Comparison of ENCODE assay signal across 8 cellular contexts in genomic region chr1:161225534-161226319, GRCh38. TPM values are rescaled to one million over a fixed set of nuclear protein-coding genes. Genes with fewer than 3 reads are reported as not detected.
DNase-seq lines count a peak whose midpoint lies in the region; ATAC-seq and TF ChIP-seq lines count a peak whose summit lies in the region.

TSS of gene TOMM40L (plus strand) at chr1:161226060. CDS start at chr1:161226490, 430 bp downstream.

- H3K9me3 Mint-ChIP-seq in CD4-positive, alpha-beta T cell = no peaks in the 10 kb centered on the region

- H3K36me3 Mint-ChIP-seq in CD4-positive, alpha-beta T cell (ENCODE audit: low read depth) = peaks cover 27% of the 10 kb centered on the region

- peak within 1 kb of the TSS; percentile 5 for H3K27ac ChIP-seq in CD4-positive, alpha-beta T cell (ENCODE audit: low read depth, low read length)
- H3K27ac ChIP-seq in dorsolateral prefrontal cortex = peak within 1 kb of the TSS; percentile 49 to 94 (median 85)
- peak within 1 kb of the TSS; percentile 86 to 87 for H3K27ac ChIP-seq in liver (ENCODE audit: low read depth in 1 of 2, low read length in 2 of 2)

- intact Hi-C loops in CD4-positive, alpha-beta T cell (cut with DNase I, micrococcal nuclease) = loop anchor here (1.0 to 10.0 kb wide), 5 partner anchors 15 to 519 kb away; partner anchors contain the start of genes DUSP12 (in 2 of the 2) and NDUFS2 (in 1 of the 2)
- intact Hi-C loops in dorsolateral prefrontal cortex (cut with DNase I) = loop anchor here (2.0 to 5.0 kb wide), 7 partner anchors 23 to 157 kb away; partner anchors contain the start of genes NDUFS2 (in 2 of the 2), SDHC (in 2 of the 2) and CFAP126 (in 1 of the 2)

- 2% methylated on average over 16 of the region's 16 CpGs for WGBS in liver

- no peaks in the 10 kb centered on the region for H3K9me3 ChIP-seq in CD4-positive, alpha-beta T cell (ENCODE audit: control insufficient read depth, low read length)
- H3K9me3 ChIP-seq in liver (ENCODE audit: control insufficient read depth in 4 of 4, low read length in 3 of 4) = no peaks in the 10 kb centered on the region

- H3K4me1 ChIP-seq in liver (ENCODE audit: control insufficient read depth in 4 of 4, insufficient read depth in 4 of 4, low read length in 3 of 4) = peaks cover 0 to 51% (median 26%) of the 10 kb centered on the region in 4 donors

- H3K4me3 ChIP-seq in dorsolateral prefrontal cortex (peak within 1 kb of the TSS; percentile 53 to 89 (median 75)), liver (ENCODE audit: low read depth in 1 of 3, low read length in 3 of 3) (peak within 1 kb of the TSS; percentile 59 to 72 (median 64))

- POLR2A ChIA-PET in CD4-positive, alpha-beta T cell (lab: Charles Lee) = interaction anchor here (0.6 to 3.5 kb wide), 34 partner anchors 10 to 501 kb away, joined by 3 to 95 read pairs (median 6); partner anchors contain the start of genes ARHGAP30, B4GALT3, DEDD and FCER1G

- peak within 1 kb of the TSS; percentile 98 for H3K4me3 Mint-ChIP-seq in CD4-positive, alpha-beta T cell

- H3K4me1 Mint-ChIP-seq in CD4-positive, alpha-beta T cell (ENCODE audit: low read depth) = peaks cover 39% of the 10 kb centered on the region

- TF ChIP-seq CTCF in CD4-positive, alpha-beta T cell (IDR thresholded peaks at IDR 0.05) = peak; percentile 59
- TF ChIP-seq CTCF in dorsolateral prefrontal cortex (IDR thresholded peaks at IDR 0.05 in 54 of 56, conservative IDR thresholded peaks at IDR 0.05 in 2 of 56; ENCODE audit: low read depth in 1 of 56, partially characterized antibody in 56 of 56) (peak; percentile 26 to 78 (median 63)), liver (IDR thresholded peaks at IDR 0.05; ENCODE audit: low read depth, low read length, missing input control) (peak; percentile 37)

- peaks cover 4 to 20% (median 12%) of the 10 kb centered on the region in 4 donors for H3K36me3 ChIP-seq in liver (ENCODE audit: control insufficient read depth in 4 of 4, insufficient read depth in 3 of 4, low read depth in 1 of 4, low read length in 3 of 4)

- no peaks in the 10 kb centered on the region for H3K27me3 ChIP-seq in CD4-positive, alpha-beta T cell (ENCODE audit: control insufficient read depth, insufficient read depth, low read length)
- no peaks in the 10 kb centered on the region for H3K27me3 ChIP-seq in dorsolateral prefrontal cortex
- H3K27me3 ChIP-seq in liver (ENCODE audit: control insufficient read depth in 4 of 4, insufficient read depth in 4 of 4, low read length in 3 of 4) = no peaks in the 10 kb centered on the region

- peak; percentile 95 for ATAC-seq in CD4-positive, alpha-beta T cell (ENCODE audit: poor library complexity)
- ATAC-seq in GM19395 (IDR thresholded peaks at IDR 0.05; ENCODE audit: unreplicated experiment) (peak; percentile 97), HG03565 (IDR thresholded peaks at IDR 0.05; ENCODE audit: unreplicated experiment) (peak; percentile 83)

- H3K9ac ChIP-seq in liver (ENCODE audit: low read depth in 1 of 2, low read length in 2 of 2) = peak within 1 kb of the TSS; percentile 24 to 26

- DNase-seq in CD4-positive, alpha-beta T cell = peak; percentile 74 to 92 (median 80)
- DNase-seq in NCI-H748 treated with DMSO at 0.1 percent for 48 hours (lab: John Stamatoyannopoulos, UW) (peak; percentile 74), dorsolateral prefrontal cortex (peak; percentile 70 to 97 (median 93))
- peak; percentile 79 to 83 for DNase-seq in activated CD4-positive, alpha-beta T cell treated with anti-CD3 and anti-CD28 coated beads, Interleukin-2, amount 50 U/mL, for 4 hours
- DNase-seq in stimulated activated CD4-positive, alpha-beta T cell treated with anti-CD3 and anti-CD28 coated beads, Interleukin-4, amount 100 ng/mL, for 24 hours = peak; percentile 91

- H3K27me3 Mint-ChIP-seq in CD4-positive, alpha-beta T cell = no peaks in the 10 kb centered on the region

- peak within 1 kb of the TSS; percentile 83 for H3K27ac Mint-ChIP-seq in CD4-positive, alpha-beta T cell

- CTCF ChIA-PET in CD4-positive, alpha-beta T cell (lab: Charles Lee) = interaction anchor here (0.6 to 3.3 kb wide), 29 partner anchors 10 to 180 kb away, joined by 3 to 43 read pairs (median 4); partner anchors contain the start of genes B4GALT3, CFAP126, NDUFS2 and NR1I3

- peak; percentile 76 to 80 for TF ChIP-seq RAD21 in liver (IDR thresholded peaks at IDR 0.05)

TF ChIP-seq in liver, 16 proteins besides CTCF, POLR2A, EP300 and RAD21:
- peak; percentile 100 for TF ChIP-seq YY1 (IDR thresholded peaks at IDR 0.05)
- peak in 1 of 2 donors; percentile 67 for TF ChIP-seq JUND (IDR thresholded peaks at IDR 0.05)
- TF ChIP-seq FOXA1 (IDR thresholded peaks at IDR 0.05) = peak; percentile 61
- peak in 1 of 2 donors; percentile 26 for TF ChIP-seq GABPA (IDR thresholded peaks at IDR 0.05 in 1 of 2, conservative IDR thresholded peaks at IDR 0.05 in 1 of 2)
- TF ChIP-seq FOXA2 (IDR thresholded peaks at IDR 0.05) = no peak
- peak; percentile 58 for TF ChIP-seq TAF1 (conservative IDR thresholded peaks at IDR 0.05)
- TF ChIP-seq SP1 (IDR thresholded peaks at IDR 0.05) = peak; percentile 85
- peak; percentile 30 for TF ChIP-seq NR2F2 (IDR thresholded peaks at IDR 0.05)
- TF ChIP-seq RXRA (IDR thresholded peaks at IDR 0.05) = peak; percentile 52 to 69
- TF ChIP-seq HNF4A (conservative IDR thresholded peaks at IDR 0.05) = peak; percentile 52
- peak; percentile 89 for TF ChIP-seq REST (IDR thresholded peaks at IDR 0.05)
- peak; percentile 21 for TF ChIP-seq HNF4G (IDR thresholded peaks at IDR 0.05)
- TF ChIP-seq, protein P1, sequence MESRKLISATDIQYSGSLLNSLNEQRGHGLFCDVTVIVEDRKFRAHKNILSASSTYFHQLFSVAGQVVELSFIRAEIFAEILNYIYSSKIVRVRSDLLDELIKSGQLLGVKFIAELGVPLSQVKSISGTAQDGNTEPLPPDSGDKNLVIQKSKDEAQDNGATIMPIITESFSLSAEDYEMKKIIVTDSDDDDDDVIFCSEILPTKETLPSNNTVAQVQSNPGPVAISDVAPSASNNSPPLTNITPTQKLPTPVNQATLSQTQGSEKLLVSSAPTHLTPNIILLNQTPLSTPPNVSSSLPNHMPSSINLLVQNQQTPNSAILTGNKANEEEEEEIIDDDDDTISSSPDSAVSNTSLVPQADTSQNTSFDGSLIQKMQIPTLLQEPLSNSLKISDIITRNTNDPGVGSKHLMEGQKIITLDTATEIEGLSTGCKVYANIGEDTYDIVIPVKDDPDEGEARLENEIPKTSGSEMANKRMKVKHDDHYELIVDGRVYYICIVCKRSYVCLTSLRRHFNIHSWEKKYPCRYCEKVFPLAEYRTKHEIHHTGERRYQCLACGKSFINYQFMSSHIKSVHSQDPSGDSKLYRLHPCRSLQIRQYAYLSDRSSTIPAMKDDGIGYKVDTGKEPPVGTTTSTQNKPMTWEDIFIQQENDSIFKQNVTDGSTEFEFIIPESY (IDR thresholded peaks at IDR 0.05) = peak; percentile 52
- TF ChIP-seq MAX (IDR thresholded peaks at IDR 0.05) = no peak
- no peak for TF ChIP-seq EGR1 (IDR thresholded peaks at IDR 0.05; ENCODE audit: low read depth in 2 of 2)
- TF ChIP-seq, protein P2, sequence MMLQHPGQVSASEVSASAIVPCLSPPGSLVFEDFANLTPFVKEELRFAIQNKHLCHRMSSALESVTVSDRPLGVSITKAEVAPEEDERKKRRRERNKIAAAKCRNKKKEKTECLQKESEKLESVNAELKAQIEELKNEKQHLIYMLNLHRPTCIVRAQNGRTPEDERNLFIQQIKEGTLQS (IDR thresholded peaks at IDR 0.05) = no peak

RNA-seq across cellular contexts. Expression of gene TOMM40L, which starts in this region (rescaled TPM):
- total RNA-seq in CD4-positive, alpha-beta T cell = 1 to 10 TPM; 3.2 to 4.1 TPM
- total RNA-seq in dorsolateral prefrontal cortex (10 to 100 TPM; 20.2 to 44.3 (median 32.3) TPM), liver (1 to 10 TPM; 6.7 to 7.4 TPM)
- 10 to 100 TPM; 10.4 to 10.5 TPM for polyA plus RNA-seq in liver

Comparison
In these comparisons a context has a peak if more than half of its experiments do, and no peak if none do; other contexts are left out.
1. Peak in every context shown above with its lines: DNase-seq, ATAC-seq, H3K4me3 ChIP-seq and H3K27ac ChIP-seq.
2. H3K27ac ChIP-seq: peak in every context shown above with its lines; median percentile 86 in liver; 85 in dorsolateral prefrontal cortex; 5 in CD4-positive, alpha-beta T cell.